Comparison of ENCODE assay signal across 8 cellular contexts in the genomic region with DNA sequence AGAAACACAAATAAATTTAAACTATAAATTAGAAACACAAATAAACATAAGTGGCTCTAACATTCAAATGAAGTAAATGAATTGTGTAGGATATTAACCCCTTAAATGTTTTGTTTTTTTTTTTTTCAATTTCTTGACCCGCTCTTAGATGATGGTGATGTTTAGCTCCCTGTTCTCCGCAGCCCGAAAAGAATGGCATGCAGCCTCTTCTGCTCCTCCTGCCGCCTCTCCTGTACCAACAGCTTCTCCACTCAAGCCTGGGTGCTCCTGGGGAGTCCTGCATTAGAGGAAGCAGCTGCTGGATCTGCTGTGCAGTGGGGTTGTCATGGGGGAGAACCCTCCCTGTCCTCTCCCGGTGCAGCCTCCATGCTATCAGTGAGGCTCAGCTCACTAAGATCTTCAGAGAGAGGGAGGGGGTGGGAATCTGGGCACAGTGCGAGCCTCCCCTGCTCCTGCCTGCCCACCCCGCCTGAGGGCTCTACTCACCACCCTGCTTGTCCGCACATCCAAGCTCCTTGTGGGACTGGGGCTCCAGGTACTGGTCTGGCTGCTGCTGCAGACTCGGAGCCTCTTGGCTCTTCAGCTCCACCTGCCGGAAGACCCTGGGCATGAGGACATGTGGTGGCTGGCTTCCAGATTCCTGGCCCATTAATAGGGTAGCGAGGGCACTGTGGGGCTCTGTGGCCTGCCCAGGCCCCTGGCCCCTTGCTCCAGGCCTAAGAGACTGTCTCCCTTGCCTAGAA. TPM values are rescaled to one million over a fixed set of nuclear protein-coding genes. Genes with fewer than 3 reads are reported as not detected.
A peak's percentile ranks its signal among the peaks of the same experiment; 100 is the strongest.
DNase-seq lines count a peak whose midpoint lies in the region; ATAC-seq, FAIRE-seq and TF ChIP-seq lines count a peak whose summit lies in the region.
"Not testable (repeated sequence)": the region's sequence is repeated elsewhere in the genome, so short reads cannot be mapped to it uniquely, and the experiment has no call there.

No MANE protein-coding gene starts in this region.

- H3K4me3 ChIP-seq in Caco-2 (ENCODE audit: low read depth, low read length); GM12878; fibroblast of pulmonary artery (replicated peaks; ENCODE audit: low read depth, low read length); thyroid gland (replicated peaks in 1 of 3): not testable (repeated sequence)
- H3K4me3 ChIP-seq in OCI-LY3 (ENCODE audit: low read length) = peak overlapping the region; percentile 44

- not testable (repeated sequence) for FAIRE-seq in GM12878 (lab: Jason Lieb, UNC)

- not testable (repeated sequence) for TF ChIP-seq POLR2A in GM12878 (IDR thresholded peaks at IDR 0.05; ENCODE audit: low read depth, low read length); thyroid gland (IDR thresholded peaks at IDR 0.05)

- SMC1A ChIA-PET in GM12878 (lab: Charles Lee; ENCODE audit: uncharacterized antibody, unreplicated experiment) = not testable (repeated sequence)

- not testable (repeated sequence) for H3K36me3 Mint-ChIP-seq in Caco-2 (ENCODE audit: insufficient read depth, unreplicated experiment); mesothelial cell of epicardium

- H3K9ac ChIP-seq in OCI-LY3 (ENCODE audit: low read length); GM12878 (ENCODE audit: control insufficient read depth, insufficient read depth, low read length): not testable (repeated sequence)

- in situ Hi-C loops in GM12878 (cut with MboI) = not testable (repeated sequence)

- H2AFZ ChIP-seq in OCI-LY3 (ENCODE audit: low read depth, low read length); GM12878 (ENCODE audit: control insufficient read depth, low read depth, low read length): not testable (repeated sequence)

- peak; percentile 19; the same call in 1 of the 2 replicates for TF ChIP-seq RAD21 in GM12878 (IDR thresholded peaks at IDR 0.05; ENCODE audit: insufficient read depth, low read depth, low read length)

- WGBS in GM12878 (ENCODE audit: insufficient coverage, insufficient replicate concordance, low lambda C conversion rate, missing lambda C conversion rate) = 38% methylated on average over 9 of the region's 11 CpGs
- WGBS in thyroid gland, 2 donors = 60 to 64% methylated on average over 6 to 8 of the region's 11 CpGs

- POLR2A ChIA-PET in Caco-2 (lab: Charles Lee); GM12878 (lab: Charles Lee): not testable (repeated sequence)

- not testable (repeated sequence) for BruUV-seq in Caco-2 (replicated peaks; lab: Mats Ljungman, UMichigan); GM12878 (replicated peaks; lab: Mats Ljungman, UMichigan)

- TF ChIP-seq EP300 in GM12878 (IDR thresholded peaks at IDR 0.05; ENCODE audit: borderline replicate concordance in 1 of 2, control insufficient read depth in 1 of 2, low read depth in 2 of 2, low read length in 2 of 2) = not testable (repeated sequence)

- H3K4me1 ChIP-seq in Caco-2; OCI-LY3 (ENCODE audit: low read length); GM12878 (ENCODE audit: control insufficient read depth, insufficient read depth, low read length); thyroid gland: not testable (repeated sequence)

- not testable (repeated sequence) for H3K4me3 Mint-ChIP-seq in Caco-2 (ENCODE audit: unreplicated experiment); mesothelial cell of epicardium

- not testable (repeated sequence) for H3K27me3 Mint-ChIP-seq in Caco-2 (ENCODE audit: insufficient read depth, unreplicated experiment); mesothelial cell of epicardium (ENCODE audit: low read depth)

- H4K20me1 ChIP-seq in OCI-LY3 (ENCODE audit: insufficient read depth, low read length); GM12878 (ENCODE audit: control insufficient read depth, insufficient read depth): not testable (repeated sequence)

- RAD21 ChIA-PET in GM12878 (lab: Charles Lee; ENCODE audit: unreplicated experiment) = not testable (repeated sequence)

- H3K4me2 ChIP-seq in OCI-LY3 (ENCODE audit: low read length) = peak overlapping the region; percentile 25
- not testable (repeated sequence) for H3K4me2 ChIP-seq in GM12878 (ENCODE audit: control insufficient read depth, insufficient read depth)

- H3K27me3 ChIP-seq in Caco-2 (replicated peaks; ENCODE audit: control insufficient read depth, insufficient read depth, low read length); OCI-LY3 (ENCODE audit: low read depth, low read length); GM12878 (replicated peaks in 1 of 2; ENCODE audit: control insufficient read depth in 2 of 2, insufficient read depth in 2 of 2, low read length in 1 of 2); thyroid gland: not testable (repeated sequence)

- TF ChIP-seq CTCF in Caco-2 (IDR thresholded peaks at IDR 0.05; ENCODE audit: insufficient read depth in 1 of 2, low read depth in 1 of 2, low read length in 1 of 2, severe bottlenecking in 1 of 2, unreplicated experiment in 1 of 2) (peak in 1 of 2 experiments; percentile 58), GM12878 (IDR thresholded peaks at IDR 0.05 in 2 of 3, conservative IDR thresholded peaks at IDR 0.05 in 1 of 3; ENCODE audit: control insufficient read depth in 2 of 3, extremely low read depth in 1 of 3, insufficient read depth in 1 of 3, low read depth in 3 of 3, low read length in 3 of 3) (0 out of 6 replicates have a peak, but pooled peaks of 1 of the 3 experiments have one; percentile 12), fibroblast of pulmonary artery (IDR thresholded peaks at IDR 0.05; ENCODE audit: low read length, missing control alignments) (peak; percentile 8), mesothelial cell of epicardium (IDR thresholded peaks at IDR 0.05; ENCODE audit: unreplicated experiment) (peak; percentile 39), thyroid gland (IDR thresholded peaks at IDR 0.05) (peak in 2 of 6 experiments; percentile 21 to 52)
- TF ChIP-seq CTCF in OCI-LY3 (IDR thresholded peaks at IDR 0.05; ENCODE audit: low read depth, low read length) = not testable (repeated sequence)

- intact Hi-C loops in Caco-2 (cut with micrococcal nuclease; ENCODE audit: unreplicated experiment); GM12878 (cut with micrococcal nuclease; ENCODE audit: unreplicated experiment); thyroid gland (cut with DNase I): not testable (repeated sequence)

- peak; percentile 62 to 67 for DNase-seq in Caco-2
- peak; percentile 24 for DNase-seq in activated T-cell treated with anti-CD3 and anti-CD28 coated beads for 1 hour (ENCODE audit: low read depth)
- not testable (repeated sequence) for DNase-seq in GM12878 (ENCODE audit: low read depth, low spot score); fibroblast of pulmonary artery (ENCODE audit: low read depth)
- DNase-seq in mesothelial cell of epicardium (ENCODE audit: low spot score in 2 of 2, unreplicated experiment in 2 of 2) = peak in 1 of 2 experiments; percentile 59
- peak; percentile 49 for DNase-seq in stimulated activated CD4-positive, alpha-beta T cell treated with anti-CD3 and anti-CD28 coated beads, Interleukin-15, amount 100 ng/mL, for 24 hours
- peak; percentile 41 to 51 for DNase-seq in thyroid gland

- H3K4me1 Mint-ChIP-seq in Caco-2 (ENCODE audit: low read depth, unreplicated experiment); mesothelial cell of epicardium: not testable (repeated sequence)

- not testable (repeated sequence) for H3K9me3 Mint-ChIP-seq in Caco-2 (ENCODE audit: unreplicated experiment); mesothelial cell of epicardium

- CTCF ChIA-PET in Caco-2 (lab: Charles Lee); GM12878 (lab: Yijun Ruan, JAX): not testable (repeated sequence)

- not testable (repeated sequence) for H3K9me3 ChIP-seq in Caco-2; OCI-LY3 (ENCODE audit: insufficient read depth, low read length); GM12878 (replicated peaks; ENCODE audit: control insufficient read depth, insufficient read depth, low read length); thyroid gland

- H3K36me3 ChIP-seq in Caco-2 (ENCODE audit: control insufficient read depth, insufficient read depth, low read length); OCI-LY3 (replicated peaks; ENCODE audit: low read depth, low read length); GM12878 (ENCODE audit: control insufficient read depth in 2 of 2, insufficient read depth in 2 of 2, low read length in 1 of 2); thyroid gland: not testable (repeated sequence)

- not testable (repeated sequence) for H3K27ac Mint-ChIP-seq in Caco-2 (ENCODE audit: unreplicated experiment); mesothelial cell of epicardium

- ATAC-seq in GM12878 = not testable (repeated sequence)

- not testable (repeated sequence) for H3K27ac ChIP-seq in OCI-LY3 (ENCODE audit: low read length); GM12878 (ENCODE audit: control insufficient read depth, insufficient read depth); thyroid gland

- not testable (repeated sequence) for H3K79me2 ChIP-seq in OCI-LY3 (ENCODE audit: low read length); GM12878 (ENCODE audit: control insufficient read depth, insufficient read depth, low read length)

RNA-seq across cellular contexts. Expression of a gene that starts 6.5 kb away (rescaled TPM):
- total RNA-seq in Caco-2 (2022) (3.4 and 3.8 TPM in 2 replicates), GM12878 (2014; rRNA removed) (1.1 and 1.4 TPM in 2 replicates), GM12878 (2014; rRNA removed; fragmentation: Illumina TruSeq; extraction: Trizol) (1.4 and 1.7 TPM in 2 replicates), GM12878 (2021) (1.1 and 1.6 TPM in 2 replicates), mesothelial cell of epicardium (11.0 to 11.6 TPM (median 11.1 TPM) in 3 replicates), thyroid gland (1 to 10 TPM; 1.9 to 2.7 (median 2.2) TPM)
- total RNA-seq in GM12878 (2013; cell fraction: nucleolus; rRNA removed) = 25.5 and 27.6 TPM in 2 replicates
- polyA plus RNA-seq in GM12878 (2011; ENCODE audit: low read depth) = 1.3 TPM
- polyA plus RNA-seq in GM12878 (2011; rRNA removed) (6.7 and 10.7 TPM in 2 replicates), GM12878 (2014; fragmentation: Illumina TruSeq; extraction: Trizol) (1.5 TPM in 2 replicates), GM12878 (2014; fragmentation: Nextera tagmentation; extraction: Ambion mirVana) (under 1 TPM; 0.68 to 0.82 TPM), GM12878 (2014; rRNA removed) (1.7 and 2.1 TPM in 2 replicates), GM12878 (2016; fragmentation: Nextera tagmentation; extraction: Ambion mirVana) (1 to 10 TPM in 1 of 2 experiments, under 1 TPM in 1; 0.84 to 1.2 TPM)
- 1.3 and 1.4 TPM in 2 replicates for polyA plus RNA-seq in GM12878 (2011; cell fraction: cytosol; rRNA removed)
- polyA plus RNA-seq in GM12878 (2011; cell fraction: nucleus; rRNA removed) = 13.8 and 16.1 TPM in 2 replicates
- 2.4 and 3.6 TPM in 2 replicates for polyA plus RNA-seq in GM12878 (2012)
- polyA minus RNA-seq in GM12878 (2011; rRNA and poly(A)+ RNA removed) = 0.41 and 1.4 TPM in 2 replicates
- polyA minus RNA-seq in GM12878 (2011; cell fraction: cytosol; rRNA and poly(A)+ RNA removed) = 0.62 TPM in 1 of 2 replicates, not detected in the other
- 1.6 and 2.6 TPM in 2 replicates for polyA minus RNA-seq in GM12878 (2011; cell fraction: nucleus; rRNA and poly(A)+ RNA removed)
